Comparison of ENCODE assay signal across 8 cellular contexts in genomic region chr12:46364777-46365580, GRCh38. TPM values are rescaled to one million over a fixed set of nuclear protein-coding genes. Genes with fewer than 3 reads are reported as not detected.
DNase-seq lines count a peak whose midpoint lies in the region; ATAC-seq and TF ChIP-seq lines count a peak whose summit lies in the region.

No MANE protein-coding gene starts in this region.

- peaks cover 31 to 50% of the 10 kb centered on the region in 2 donors for H3K4me1 ChIP-seq in naive thymus-derived CD4-positive, alpha-beta T cell (ENCODE audit: control insufficient read depth in 2 of 2, insufficient read depth in 2 of 2, low read length in 2 of 2)

- no peaks in the 10 kb centered on the region for H3K9me3 ChIP-seq in naive thymus-derived CD4-positive, alpha-beta T cell (ENCODE audit: control insufficient read depth in 2 of 3, low read length in 3 of 3)

- ATAC-seq in naive thymus-derived CD4-positive, alpha-beta T cell = no peak
- ATAC-seq in GM19467 (IDR thresholded peaks at IDR 0.05; ENCODE audit: unreplicated experiment) = no peak

- H3K4me3 Mint-ChIP-seq in naive thymus-derived CD4-positive, alpha-beta T cell = peak overlapping the region in 3 of 10 donors; percentile 27 to 56 (median 45)
- H3K4me3 Mint-ChIP-seq in endothelial cell (ENCODE audit: unreplicated experiment) = no peak overlapping the region
- H3K4me3 Mint-ChIP-seq in activated T-helper 2 cell treated with anti-CD3 and anti-CD28 coated beads, Interferon-gamma antibody, Interleukin-2, Interleukin-4, amounts not matched to agents 10 μg/mL and 5 μg/mL and 100 μg/mL, durations not matched to agents 14 hours and 24 hours and 36 hours (ENCODE audit: low read depth) = no peak overlapping the region

- H3K4me3 ChIP-seq in naive thymus-derived CD4-positive, alpha-beta T cell (ENCODE audit: low read length) = no peak overlapping the region

- POLR2A ChIA-PET in naive thymus-derived CD4-positive, alpha-beta T cell (lab: Charles Lee) = interaction anchor here (0.6 to 3.3 kb wide), 5 partner anchors 7 to 148 kb away, joined by 3 to 28 read pairs (median 4); partner anchors contain the start of genes SLC38A1 and SLC38A2

- no peaks in the 10 kb centered on the region for H3K9me3 Mint-ChIP-seq in naive thymus-derived CD4-positive, alpha-beta T cell
- H3K9me3 Mint-ChIP-seq in endothelial cell (ENCODE audit: unreplicated experiment) = no peaks in the 10 kb centered on the region
- H3K9me3 Mint-ChIP-seq in activated T-helper 2 cell treated with anti-CD3 and anti-CD28 coated beads, Interferon-gamma antibody, Interleukin-2, Interleukin-4, amounts not matched to agents 10 μg/mL and 5 μg/mL and 100 μg/mL, durations not matched to agents 14 hours and 24 hours and 36 hours = no peaks in the 10 kb centered on the region

- H3K4me1 Mint-ChIP-seq in naive thymus-derived CD4-positive, alpha-beta T cell = peaks cover 51 to 92% (median 86%) of the 10 kb centered on the region in 7 donors
- H3K4me1 Mint-ChIP-seq in endothelial cell (ENCODE audit: unreplicated experiment) = peaks cover 23% of the 10 kb centered on the region
- H3K4me1 Mint-ChIP-seq in activated T-helper 2 cell treated with anti-CD3 and anti-CD28 coated beads, Interferon-gamma antibody, Interleukin-2, Interleukin-4, amounts not matched to agents 10 μg/mL and 5 μg/mL and 100 μg/mL, durations not matched to agents 14 hours and 24 hours and 36 hours (ENCODE audit: low read depth) = peaks cover 71% of the 10 kb centered on the region

- TF ChIP-seq CTCF in endothelial cell (IDR thresholded peaks at IDR 0.05; ENCODE audit: unreplicated experiment) = no peak

- H3K27ac Mint-ChIP-seq in naive thymus-derived CD4-positive, alpha-beta T cell = peak overlapping the region in 7 of 9 donors; percentile 34 to 78 (median 61)
- H3K27ac Mint-ChIP-seq in endothelial cell (ENCODE audit: unreplicated experiment) = no peak overlapping the region
- no peak overlapping the region for H3K27ac Mint-ChIP-seq in activated T-helper 2 cell treated with anti-CD3 and anti-CD28 coated beads, Interferon-gamma antibody, Interleukin-2, Interleukin-4, amounts not matched to agents 10 μg/mL and 5 μg/mL and 100 μg/mL, durations not matched to agents 14 hours and 24 hours and 36 hours

- no peaks in the 10 kb centered on the region for H3K27me3 Mint-ChIP-seq in naive thymus-derived CD4-positive, alpha-beta T cell
- no peaks in the 10 kb centered on the region for H3K27me3 Mint-ChIP-seq in endothelial cell (ENCODE audit: unreplicated experiment)
- H3K27me3 Mint-ChIP-seq in activated T-helper 2 cell treated with anti-CD3 and anti-CD28 coated beads, Interferon-gamma antibody, Interleukin-2, Interleukin-4, amounts not matched to agents 10 μg/mL and 5 μg/mL and 100 μg/mL, durations not matched to agents 14 hours and 24 hours and 36 hours (ENCODE audit: low read depth) = no peaks in the 10 kb centered on the region

- intact Hi-C loops in naive thymus-derived CD4-positive, alpha-beta T cell (cut with micrococcal nuclease) = loop anchor here in 1 of 2 donors (5.0 kb wide), 1 partner anchor 213 kb away; no protein-coding TSS in a partner anchor
- intact Hi-C loops in activated T-helper 2 cell treated with anti-CD3 and anti-CD28 coated beads, Interferon-gamma antibody, Interleukin-2, Interleukin-4, amounts not matched to agents 10 μg/mL and 5 μg/mL and 100 μg/mL, durations not matched to agents 14 hours and 24 hours and 36 hours (cut with micrococcal nuclease) = no loop called here

- CTCF ChIA-PET in naive thymus-derived CD4-positive, alpha-beta T cell (lab: Charles Lee) = interaction anchor here (0.7 kb wide), 3 partner anchors 11 to 297 kb away, joined by 3 to 4 read pairs (median 4); no protein-coding TSS in a partner anchor

- DNase-seq in Ammon's horn (ENCODE audit: low spot score) (peak; percentile 61), NCI-H2196 treated with DMSO at 0.1 percent for 48 hours (lab: John Stamatoyannopoulos, UW; ENCODE audit: unreplicated experiment) (peak; percentile 10), epidermal melanocyte (ENCODE audit: insufficient read length, low spot score) (peak; percentile 54), RPMI8226 (no peak), endothelial cell (ENCODE audit: low spot score) (no peak)
- DNase-seq in naive thymus-derived CD4-positive, alpha-beta T cell = no peak
- DNase-seq in activated T-helper 2 cell treated with anti-CD3 and anti-CD28 coated beads, Interferon-gamma antibody, Interleukin-2, Interleukin-4, amounts not matched to agents 10 μg/mL and 5 μg/mL and 100 μg/mL, durations not matched to agents 14 hours and 24 hours and 36 hours (ENCODE audit: low spot score) = no peak

- peaks cover 52 to 92% (median 67%) of the 10 kb centered on the region in 3 experiments for H3K36me3 ChIP-seq in naive thymus-derived CD4-positive, alpha-beta T cell (ENCODE audit: control insufficient read depth in 2 of 3, insufficient read depth in 3 of 3, low read length in 3 of 3)

- peaks cover 28 to 77% (median 63%) of the 10 kb centered on the region in 5 donors for H3K36me3 Mint-ChIP-seq in naive thymus-derived CD4-positive, alpha-beta T cell
- peaks cover 65% of the 10 kb centered on the region for H3K36me3 Mint-ChIP-seq in endothelial cell (ENCODE audit: low read depth, unreplicated experiment)
- H3K36me3 Mint-ChIP-seq in activated T-helper 2 cell treated with anti-CD3 and anti-CD28 coated beads, Interferon-gamma antibody, Interleukin-2, Interleukin-4, amounts not matched to agents 10 μg/mL and 5 μg/mL and 100 μg/mL, durations not matched to agents 14 hours and 24 hours and 36 hours (ENCODE audit: low read depth) = peaks cover 95% of the 10 kb centered on the region

- peak overlapping the region; percentile 38 for H3K27ac ChIP-seq in naive thymus-derived CD4-positive, alpha-beta T cell (ENCODE audit: low read depth, low read length)

- no peaks in the 10 kb centered on the region for H3K27me3 ChIP-seq in naive thymus-derived CD4-positive, alpha-beta T cell (ENCODE audit: control insufficient read depth in 2 of 2, insufficient read depth in 2 of 2, low read length in 2 of 2)

RNA-seq across cellular contexts. Expression of gene SLC38A2, which starts 7.6 kb away (rescaled TPM):
- 100 to 1,000 TPM; 157 to 269 (median 175) TPM for total RNA-seq in naive thymus-derived CD4-positive, alpha-beta T cell
- 100 to 1,000 TPM in 1 of 2 donors, 10 to 100 TPM in 1; 61.5 to 122 TPM for polyA plus RNA-seq in naive thymus-derived CD4-positive, alpha-beta T cell
- 249 TPM for total RNA-seq in endothelial cell (ENCODE audit: unreplicated experiment)
- total RNA-seq in activated T-helper 2 cell treated with anti-CD3 and anti-CD28 coated beads, Interferon-gamma antibody, Interleukin-2, Interleukin-4, amounts not matched to agents 10 μg/mL and 5 μg/mL and 100 μg/mL, durations not matched to agents 14 hours and 24 hours and 36 hours = 141 and 143 TPM in 2 replicates

Comparison
In these comparisons a context has a peak if more than half of its experiments do, and no peak if none do; other contexts are left out.
1. DNase-seq: peak in Ammon's horn (single experiment), NCI-H2196 treated with DMSO at 0.1 percent for 48 hours (single experiment) and epidermal melanocyte (single experiment); none in naive thymus-derived CD4-positive, alpha-beta T cell (0 of 9), RPMI8226 (single experiment), endothelial cell (single experiment) and activated T-helper 2 cell treated with anti-CD3 and anti-CD28 coated beads, Interferon-gamma antibody, Interleukin-2, Interleukin-4, amounts not matched to agents 10 μg/mL and 5 μg/mL and 100 μg/mL, durations not matched to agents 14 hours and 24 hours and 36 hours (single experiment).
2. H3K27ac Mint-ChIP-seq: peak in naive thymus-derived CD4-positive, alpha-beta T cell (7 of 9); none in endothelial cell (single experiment) and activated T-helper 2 cell treated with anti-CD3 and anti-CD28 coated beads, Interferon-gamma antibody, Interleukin-2, Interleukin-4, amounts not matched to agents 10 μg/mL and 5 μg/mL and 100 μg/mL, durations not matched to agents 14 hours and 24 hours and 36 hours (single experiment).